Comparison of ENCODE assay signal across 17 cellular contexts in the genomic region with DNA sequence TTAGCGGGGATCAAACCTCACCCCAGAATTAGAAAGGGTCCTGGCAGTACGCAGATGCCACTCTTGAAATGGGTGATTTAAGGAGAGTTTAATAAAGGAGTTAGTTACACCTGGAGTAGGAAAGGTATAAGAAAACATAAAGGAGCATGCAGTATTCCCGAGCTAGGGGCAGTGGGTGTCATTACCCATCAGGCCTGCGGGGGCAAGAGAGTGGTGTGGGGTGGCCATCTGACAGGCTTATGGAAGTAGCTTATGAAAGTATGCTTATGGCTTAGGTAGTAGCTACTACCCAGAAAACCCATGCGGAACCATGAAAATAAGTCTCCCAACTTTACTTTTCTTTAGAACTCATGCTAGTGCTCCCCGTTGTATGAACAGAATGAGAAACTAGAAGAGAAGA.
DNase-seq lines count a peak whose midpoint lies in the region; ATAC-seq, FAIRE-seq and TF ChIP-seq lines count a peak whose summit lies in the region.
"Had no signal": no experiment of that assay in that cellular context is flagged by ENCODE, and none has a peak within 500 bp of the region (broad histone marks: within the 10 kb centered on the region; RNA-seq: fewer than 3 reads in every experiment).

No MANE protein-coding gene starts in this region.

- H3K36me3 ChIP-seq in DOHH2 (ENCODE audit: control insufficient read depth, low read length), result no peaks in the 10 kb centered on the region
- no peaks in the 10 kb centered on the region for H3K36me3 ChIP-seq in astrocyte (ENCODE audit: insufficient read depth, low read length)
- H3K36me3 ChIP-seq in keratinocyte (ENCODE audit: control insufficient read depth in 2 of 2, extremely low read depth in 1 of 2, insufficient read depth in 2 of 2, low read length in 2 of 2), result no peaks in the 10 kb centered on the region

- no peaks in the 10 kb centered on the region for H3K9me3 Mint-ChIP-seq in astrocyte (ENCODE audit: unreplicated experiment)
- H3K9me3 Mint-ChIP-seq: activated CD4-positive, alpha-beta memory T cell treated with anti-CD3 and anti-CD28 coated beads for 36 hours; activated naive CD4-positive, alpha-beta T cell treated with anti-CD3 and anti-CD28 coated beads for 36 hours had no signal

- DNase-seq in astrocyte (ENCODE audit: low read depth) (no peak), keratinocyte (ENCODE audit: low read depth, low spot score) (no peak), NCI-H2081 treated with DMSO at 0.1 percent for 48 hours (lab: John Stamatoyannopoulos, UW) (no peak), NCI-H526 treated with DMSO at 0.1 percent for 48 hours (lab: John Stamatoyannopoulos, UW) (no peak)
- DNase-seq in effector CD8-positive, alpha-beta T cell (lab: John Stamatoyannopoulos, UW), result no peak
- DNase-seq: activated CD4-positive, alpha-beta memory T cell treated with anti-CD3 and anti-CD28 coated beads for 36 hours; activated naive CD4-positive, alpha-beta T cell treated with anti-CD3 and anti-CD28 coated beads for 36 hours; COR-L47; IMR-90; left cardiac atrium; NCI-H1694 had no signal

- TF ChIP-seq POLR2A in GM18505 (IDR thresholded peaks at IDR 0.05; ENCODE audit: borderline replicate concordance, extremely low read depth, insufficient read depth, insufficient read length), result no peak

- peak; percentile 24 for TF ChIP-seq CTCF in DOHH2 (IDR thresholded peaks at IDR 0.05; ENCODE audit: low read depth, low read length, poor library complexity, severe bottlenecking)
- peak; percentile 9 for TF ChIP-seq CTCF in astrocyte (IDR thresholded peaks at IDR 0.05; ENCODE audit: insufficient read depth, low read depth, low read length)
- TF ChIP-seq CTCF in keratinocyte (optimal IDR thresholded peaks at IDR 0.05 in 1 of 3, IDR thresholded peaks at IDR 0.05 in 1 of 3, conservative IDR thresholded peaks at IDR 0.05 in 1 of 3; ENCODE audit: extremely low read depth in 1 of 3, insufficient read depth in 2 of 3, low read length in 3 of 3), result peak; percentile 15 to 36 (median 20)

- no peaks in the 10 kb centered on the region for H3K4me1 Mint-ChIP-seq in astrocyte (ENCODE audit: low read depth, unreplicated experiment)

- no peaks in the 10 kb centered on the region for H3F3A ChIP-seq in DOHH2 (ENCODE audit: control insufficient read depth, insufficient read depth)

- H4K20me1 ChIP-seq in DOHH2 (ENCODE audit: control insufficient read depth, insufficient read depth, low read depth, low read length), result no peaks in the 10 kb centered on the region
- no peaks in the 10 kb centered on the region for H4K20me1 ChIP-seq in astrocyte (ENCODE audit: insufficient read depth, low read length)
- no peaks in the 10 kb centered on the region for H4K20me1 ChIP-seq in keratinocyte (ENCODE audit: control insufficient read depth, extremely low read depth, insufficient read depth, low read length)

- H3K79me2 ChIP-seq in DOHH2 (ENCODE audit: control insufficient read depth, low read length) (no peaks in the 10 kb centered on the region), astrocyte (ENCODE audit: insufficient read depth, low read length) (no peaks in the 10 kb centered on the region), keratinocyte (ENCODE audit: control insufficient read depth, insufficient read depth, low read length) (no peaks in the 10 kb centered on the region)

- H3K4me3 ChIP-seq in DOHH2 (ENCODE audit: low read length), result no peak overlapping the region
- H3K4me3 ChIP-seq in astrocyte (ENCODE audit: insufficient read depth, low read depth, low read length), result no peak overlapping the region
- H3K4me3 ChIP-seq in keratinocyte (ENCODE audit: control insufficient read depth in 2 of 3, extremely low read depth in 1 of 3, insufficient read depth in 2 of 3, low read depth in 1 of 3, low read length in 3 of 3), result no peak overlapping the region
- H3K4me3 ChIP-seq: GM12878, skin epidermis had no signal

- H3K4me2 ChIP-seq in DOHH2 (ENCODE audit: low read length) (no peak overlapping the region), astrocyte (ENCODE audit: low read length) (no peak overlapping the region), keratinocyte (ENCODE audit: control insufficient read depth, extremely low read depth, insufficient read depth, low read depth, low read length) (no peak overlapping the region)

- FAIRE-seq in astrocyte (lab: Jason Lieb, UNC) (no peak), keratinocyte (lab: Jason Lieb, UNC) (no peak)
- FAIRE-seq: GM12878 had no signal

- dilution Hi-C loops in keratinocyte (cut with MboI; ENCODE audit: extremely low pct_ligation_motif_present, low sequenced_read_pairs), result no loop called here

- H3K9ac ChIP-seq in astrocyte (ENCODE audit: low read length), result no peak overlapping the region
- H3K9ac ChIP-seq in keratinocyte (ENCODE audit: control insufficient read depth, extremely low read depth, insufficient read depth, low read length), result no peak overlapping the region

- H3K27ac Mint-ChIP-seq in astrocyte (ENCODE audit: unreplicated experiment), result no peak overlapping the region
- H3K27ac Mint-ChIP-seq: activated CD4-positive, alpha-beta memory T cell treated with anti-CD3 and anti-CD28 coated beads for 36 hours; activated naive CD4-positive, alpha-beta T cell treated with anti-CD3 and anti-CD28 coated beads for 36 hours; natural killer cell treated with Interleukin-12 subunit alpha and Interleukin-12 subunit beta and Interleukin-15 and Interleukin-18, amount 100 ng/mL, for 72 hours had no signal

- no peaks in the 10 kb centered on the region for H3K27me3 Mint-ChIP-seq in astrocyte (ENCODE audit: low read depth, unreplicated experiment)
- H3K27me3 Mint-ChIP-seq: activated CD4-positive, alpha-beta memory T cell treated with anti-CD3 and anti-CD28 coated beads for 36 hours had no signal

- H3K27ac ChIP-seq in DOHH2 (ENCODE audit: low read depth, low read length), result no peak overlapping the region
- no peak overlapping the region for H3K27ac ChIP-seq in astrocyte (ENCODE audit: low read depth, low read length)
- no peak overlapping the region for H3K27ac ChIP-seq in keratinocyte (ENCODE audit: control insufficient read depth, insufficient read depth, low read length)
- H3K27ac ChIP-seq: skin epidermis had no signal

- H2AFZ ChIP-seq in astrocyte (ENCODE audit: low read depth, low read length) (no peak overlapping the region), keratinocyte (ENCODE audit: control insufficient read depth, low read length) (no peak overlapping the region)

- no peaks in the 10 kb centered on the region for H3K4me1 ChIP-seq in DOHH2 (ENCODE audit: control insufficient read depth, low read length)
- H3K4me1 ChIP-seq in astrocyte (ENCODE audit: insufficient read depth, low read length), result no peaks in the 10 kb centered on the region
- H3K4me1 ChIP-seq in keratinocyte (ENCODE audit: control insufficient read depth, extremely low read depth, insufficient read depth, low read length), result peaks cover 10% of the 10 kb centered on the region

- H3K27me3 ChIP-seq in DOHH2 (ENCODE audit: control insufficient read depth, low read length), result no peaks in the 10 kb centered on the region
- H3K27me3 ChIP-seq in astrocyte (ENCODE audit: insufficient read depth, low read length), result no peaks in the 10 kb centered on the region
- H3K27me3 ChIP-seq in keratinocyte (ENCODE audit: control insufficient read depth, extremely low read depth, insufficient read depth, low read length), result no peaks in the 10 kb centered on the region

- no peak overlapping the region for H3K4me3 Mint-ChIP-seq in astrocyte (ENCODE audit: unreplicated experiment)
- H3K4me3 Mint-ChIP-seq: activated CD4-positive, alpha-beta memory T cell treated with anti-CD3 and anti-CD28 coated beads for 36 hours; activated naive CD4-positive, alpha-beta T cell treated with anti-CD3 and anti-CD28 coated beads for 36 hours; natural killer cell treated with Interleukin-12 subunit alpha and Interleukin-12 subunit beta and Interleukin-15 and Interleukin-18, amount 100 ng/mL, for 72 hours had no signal

- H3K9me1 ChIP-seq in keratinocyte (ENCODE audit: control insufficient read depth, extremely low read depth, insufficient read depth, low read length), result no peaks in the 10 kb centered on the region

- H3K36me3 Mint-ChIP-seq in astrocyte (ENCODE audit: low read depth, unreplicated experiment), result no peaks in the 10 kb centered on the region
- H3K36me3 Mint-ChIP-seq: activated CD4-positive, alpha-beta memory T cell treated with anti-CD3 and anti-CD28 coated beads for 36 hours had no signal

- ATAC-seq in HG02981 (IDR thresholded peaks at IDR 0.05; ENCODE audit: unreplicated experiment) (peak; percentile 56), GM18505 (IDR thresholded peaks at IDR 0.05; ENCODE audit: unreplicated experiment) (no peak)
- ATAC-seq: GM12878; left cardiac atrium; natural killer cell treated with Interleukin-12 subunit alpha and Interleukin-12 subunit beta and Interleukin-15 and Interleukin-18, amount 100 ng/mL, for 72 hours had no signal

- H3K9me2 ChIP-seq in DOHH2 (replicated peaks; ENCODE audit: control insufficient read depth, low read length), result no peaks in the 10 kb centered on the region

- H3K9me3 ChIP-seq in DOHH2 (ENCODE audit: control insufficient read depth, insufficient read depth, low read length), result peaks cover 3% of the 10 kb centered on the region; the same call in 1 of the 2 replicates
- H3K9me3 ChIP-seq in astrocyte (ENCODE audit: insufficient read depth, low read depth, low read length), result peaks cover 2% of the 10 kb centered on the region
- no peaks in the 10 kb centered on the region for H3K9me3 ChIP-seq in keratinocyte (ENCODE audit: control insufficient read depth, low read depth, low read length)
